24 cellular contexts compared by ENCODE assay signal in the genomic region with DNA sequence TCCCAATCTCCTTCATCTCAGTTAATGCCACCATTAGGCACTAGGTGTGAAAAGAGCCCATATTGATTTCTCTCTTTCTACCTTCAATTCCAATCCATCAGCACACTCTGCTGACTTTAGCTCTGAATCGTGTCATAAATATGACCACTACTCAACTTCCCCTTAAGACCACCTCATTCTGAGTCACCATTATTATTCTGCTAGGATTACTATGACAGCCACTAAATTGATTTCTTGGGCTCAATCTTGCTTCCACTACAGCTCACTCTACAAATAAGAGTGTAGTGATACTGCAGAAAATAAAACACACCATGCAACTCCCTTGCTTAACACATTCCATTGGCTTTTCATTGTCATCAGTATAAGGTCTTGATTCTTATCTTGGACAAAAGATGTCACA.
"Had no signal": no experiment of that assay in that cellular context is flagged by ENCODE, and none has a peak within 500 bp of the region (broad histone marks: within the 10 kb centered on the region; RNA-seq: fewer than 3 reads in every experiment).

No MANE protein-coding gene starts in this region.

- H3K4me2 ChIP-seq: neural progenitor cell had no signal

- H3K9me3 ChIP-seq: colonic mucosa, esophagus squamous epithelium, gastrocnemius medialis, psoas muscle, sigmoid colon, stomach, thyroid gland, vagina had no signal

- H2AFZ ChIP-seq: neural progenitor cell had no signal

- H3K27me3 ChIP-seq: colonic mucosa, esophagus squamous epithelium, gastrocnemius medialis, neural progenitor cell, sigmoid colon, stomach, thyroid gland, vagina had no signal

- H3K4me3 ChIP-seq: colonic mucosa, esophagus squamous epithelium, gastrocnemius medialis, lung, mucosa of descending colon, neural progenitor cell, psoas muscle, sigmoid colon, stomach, thyroid gland, vagina had no signal

- H3K27ac ChIP-seq: colonic mucosa, esophagus squamous epithelium, gastrocnemius medialis, neural progenitor cell, psoas muscle, sigmoid colon, stomach, thyroid gland, vagina had no signal

- H3K4me1 ChIP-seq: colonic mucosa, gastrocnemius medialis, neural progenitor cell, psoas muscle, sigmoid colon, stomach, thyroid gland had no signal

- ATAC-seq: gastrocnemius medialis; left lobe of liver; mucosa of descending colon; natural killer cell treated with Interleukin-12 subunit alpha and Interleukin-12 subunit beta and Interleukin-15 and Interleukin-18, amount 100 ng/mL, for 72 hours; psoas muscle; right cardiac atrium; stimulated activated effector memory CD8-positive, alpha-beta T cell treated with anti-CD3 and anti-CD28 coated beads, Interleukin-12 subunit alpha, Interleukin-12 subunit beta, amount 100 ng/mL, for 72 hours had no signal

- DNase-seq: colonic mucosa; effector memory CD4-positive, alpha-beta T cell; erythroblast; esophagus squamous epithelium; gastrocnemius medialis; head of caudate nucleus; mucosa of descending colon; naive B cell; posterior cingulate gyrus; psoas muscle; right cardiac atrium; sigmoid colon; stimulated activated CD4-positive, alpha-beta T cell treated with anti-CD3 and anti-CD28 coated beads, Interleukin-2, amount 100 ng/mL, for 24 hours; stimulated activated CD4-positive, alpha-beta T cell treated with anti-CD3 and anti-CD28 coated beads, Interleukin-4, amount 100 ng/mL, for 24 hours; stimulated activated naive CD4-positive, alpha-beta T cell treated with Interleukin-2 at 50 U/mL for 16 hours; stomach; thyroid gland; trophoblast cell had no signal

- H3K36me3 ChIP-seq: colonic mucosa, esophagus squamous epithelium, gastrocnemius medialis, neural progenitor cell, sigmoid colon, stomach, thyroid gland, vagina had no signal

- H3K9ac ChIP-seq: neural progenitor cell had no signal
